In genomic region chr18:32372381-32373061, GRCh38 we compare ENCODE assay signal across 1 cellular context.
TF ChIP-seq lines count a peak whose summit lies in the region.

No MANE protein-coding gene starts in this region.

TF ChIP-seq in H1, 55 proteins besides CTCF, POLR2A, EP300 and RAD21 (continued from another document):
- TF ChIP-seq CHD7 (IDR thresholded peaks at IDR 0.05; ENCODE audit: insufficient replicate concordance, low read length) = no peak
- TF ChIP-seq JUND (IDR thresholded peaks at IDR 0.05; ENCODE audit: low read length) = no peak
- TF ChIP-seq SUZ12 (IDR thresholded peaks at IDR 0.05; ENCODE audit: low read length) = no peak
- no peak for TF ChIP-seq GABPA (IDR thresholded peaks at IDR 0.05; ENCODE audit: borderline replicate concordance, insufficient read depth, low read length)
- TF ChIP-seq RXRA (IDR thresholded peaks at IDR 0.05; ENCODE audit: insufficient read depth, low read depth, low read length) = no peak
- TF ChIP-seq SP4 (IDR thresholded peaks at IDR 0.05; ENCODE audit: low read length) = no peak
- TF ChIP-seq TAF1 (IDR thresholded peaks at IDR 0.05; ENCODE audit: low read depth, low read length) = no peak
- no peak for TF ChIP-seq RNF2 (IDR thresholded peaks at IDR 0.05; ENCODE audit: borderline replicate concordance, low read depth, low read length, missing control alignments, poor library complexity, severe bottlenecking)
- no peak for TF ChIP-seq CHD1 (IDR thresholded peaks at IDR 0.05; ENCODE audit: low read depth, low read length)
- 0 out of 2 replicates have a peak, but pooled peaks have one; percentile 29 for TF ChIP-seq CEBPB (IDR thresholded peaks at IDR 0.05; ENCODE audit: low read depth, low read length)
- TF ChIP-seq E2F6 (IDR thresholded peaks at IDR 0.05) = no peak
- TF ChIP-seq FOSL1 (IDR thresholded peaks at IDR 0.05; ENCODE audit: insufficient read depth, low read depth, low read length) = no peak
- 0 out of 2 replicates have a peak, but pooled peaks have one; percentile 27 for TF ChIP-seq CREB1 (IDR thresholded peaks at IDR 0.05)
- TF ChIP-seq RBBP5 (IDR thresholded peaks at IDR 0.05; ENCODE audit: borderline replicate concordance, low read depth, low read length) = no peak
